ENCODE assay signal across 1 cellular context in the genomic region with DNA sequence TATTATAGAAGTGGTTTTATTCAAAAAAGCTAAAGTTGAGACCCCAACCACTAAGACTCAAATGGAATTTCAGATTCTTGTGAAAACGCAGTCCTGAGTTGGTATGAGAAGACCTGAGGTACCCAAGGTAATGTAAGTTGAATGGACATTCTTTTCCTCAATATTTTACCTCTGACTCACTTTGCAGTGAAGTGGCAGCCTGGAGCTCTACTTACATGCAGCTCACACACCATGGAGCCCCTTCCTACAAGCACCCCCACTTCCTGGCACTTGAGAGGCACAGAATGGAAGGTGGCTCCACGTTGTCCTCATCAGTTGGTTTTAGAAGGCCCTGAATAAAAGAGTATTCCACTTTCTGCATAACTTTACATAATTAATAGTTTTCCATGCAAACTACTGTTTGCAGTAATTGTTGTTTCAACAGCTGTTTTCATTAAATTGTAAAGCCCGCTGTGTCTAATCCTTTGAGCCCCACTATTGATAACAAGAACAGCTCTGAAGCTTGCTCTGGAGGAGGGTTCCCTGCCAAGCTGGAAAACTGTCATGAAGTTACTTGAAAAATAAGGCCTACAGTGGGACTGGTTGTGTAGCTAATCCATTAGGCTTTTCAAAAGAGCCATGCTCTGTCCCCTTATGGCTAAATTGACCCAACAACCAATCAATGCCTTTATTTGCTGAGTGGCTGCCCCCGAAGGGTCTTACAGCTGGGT.
TF ChIP-seq lines count a peak whose summit lies in the region.

No MANE protein-coding gene starts in this region.

TF ChIP-seq in GM23338, 12 proteins besides CTCF, POLR2A, EP300 and RAD21 (continued from another document):
- TF ChIP-seq, protein P1, sequence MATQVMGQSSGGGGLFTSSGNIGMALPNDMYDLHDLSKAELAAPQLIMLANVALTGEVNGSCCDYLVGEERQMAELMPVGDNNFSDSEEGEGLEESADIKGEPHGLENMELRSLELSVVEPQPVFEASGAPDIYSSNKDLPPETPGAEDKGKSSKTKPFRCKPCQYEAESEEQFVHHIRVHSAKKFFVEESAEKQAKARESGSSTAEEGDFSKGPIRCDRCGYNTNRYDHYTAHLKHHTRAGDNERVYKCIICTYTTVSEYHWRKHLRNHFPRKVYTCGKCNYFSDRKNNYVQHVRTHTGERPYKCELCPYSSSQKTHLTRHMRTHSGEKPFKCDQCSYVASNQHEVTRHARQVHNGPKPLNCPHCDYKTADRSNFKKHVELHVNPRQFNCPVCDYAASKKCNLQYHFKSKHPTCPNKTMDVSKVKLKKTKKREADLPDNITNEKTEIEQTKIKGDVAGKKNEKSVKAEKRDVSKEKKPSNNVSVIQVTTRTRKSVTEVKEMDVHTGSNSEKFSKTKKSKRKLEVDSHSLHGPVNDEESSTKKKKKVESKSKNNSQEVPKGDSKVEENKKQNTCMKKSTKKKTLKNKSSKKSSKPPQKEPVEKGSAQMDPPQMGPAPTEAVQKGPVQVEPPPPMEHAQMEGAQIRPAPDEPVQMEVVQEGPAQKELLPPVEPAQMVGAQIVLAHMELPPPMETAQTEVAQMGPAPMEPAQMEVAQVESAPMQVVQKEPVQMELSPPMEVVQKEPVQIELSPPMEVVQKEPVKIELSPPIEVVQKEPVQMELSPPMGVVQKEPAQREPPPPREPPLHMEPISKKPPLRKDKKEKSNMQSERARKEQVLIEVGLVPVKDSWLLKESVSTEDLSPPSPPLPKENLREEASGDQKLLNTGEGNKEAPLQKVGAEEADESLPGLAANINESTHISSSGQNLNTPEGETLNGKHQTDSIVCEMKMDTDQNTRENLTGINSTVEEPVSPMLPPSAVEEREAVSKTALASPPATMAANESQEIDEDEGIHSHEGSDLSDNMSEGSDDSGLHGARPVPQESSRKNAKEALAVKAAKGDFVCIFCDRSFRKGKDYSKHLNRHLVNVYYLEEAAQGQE (IDR thresholded peaks at IDR 0.05; ENCODE audit: unreplicated experiment) = no peak
- no peak for TF ChIP-seq ZNF114 (CRISPR knock-in tag; IDR thresholded peaks at IDR 0.05)
- TF ChIP-seq, protein P2, sequence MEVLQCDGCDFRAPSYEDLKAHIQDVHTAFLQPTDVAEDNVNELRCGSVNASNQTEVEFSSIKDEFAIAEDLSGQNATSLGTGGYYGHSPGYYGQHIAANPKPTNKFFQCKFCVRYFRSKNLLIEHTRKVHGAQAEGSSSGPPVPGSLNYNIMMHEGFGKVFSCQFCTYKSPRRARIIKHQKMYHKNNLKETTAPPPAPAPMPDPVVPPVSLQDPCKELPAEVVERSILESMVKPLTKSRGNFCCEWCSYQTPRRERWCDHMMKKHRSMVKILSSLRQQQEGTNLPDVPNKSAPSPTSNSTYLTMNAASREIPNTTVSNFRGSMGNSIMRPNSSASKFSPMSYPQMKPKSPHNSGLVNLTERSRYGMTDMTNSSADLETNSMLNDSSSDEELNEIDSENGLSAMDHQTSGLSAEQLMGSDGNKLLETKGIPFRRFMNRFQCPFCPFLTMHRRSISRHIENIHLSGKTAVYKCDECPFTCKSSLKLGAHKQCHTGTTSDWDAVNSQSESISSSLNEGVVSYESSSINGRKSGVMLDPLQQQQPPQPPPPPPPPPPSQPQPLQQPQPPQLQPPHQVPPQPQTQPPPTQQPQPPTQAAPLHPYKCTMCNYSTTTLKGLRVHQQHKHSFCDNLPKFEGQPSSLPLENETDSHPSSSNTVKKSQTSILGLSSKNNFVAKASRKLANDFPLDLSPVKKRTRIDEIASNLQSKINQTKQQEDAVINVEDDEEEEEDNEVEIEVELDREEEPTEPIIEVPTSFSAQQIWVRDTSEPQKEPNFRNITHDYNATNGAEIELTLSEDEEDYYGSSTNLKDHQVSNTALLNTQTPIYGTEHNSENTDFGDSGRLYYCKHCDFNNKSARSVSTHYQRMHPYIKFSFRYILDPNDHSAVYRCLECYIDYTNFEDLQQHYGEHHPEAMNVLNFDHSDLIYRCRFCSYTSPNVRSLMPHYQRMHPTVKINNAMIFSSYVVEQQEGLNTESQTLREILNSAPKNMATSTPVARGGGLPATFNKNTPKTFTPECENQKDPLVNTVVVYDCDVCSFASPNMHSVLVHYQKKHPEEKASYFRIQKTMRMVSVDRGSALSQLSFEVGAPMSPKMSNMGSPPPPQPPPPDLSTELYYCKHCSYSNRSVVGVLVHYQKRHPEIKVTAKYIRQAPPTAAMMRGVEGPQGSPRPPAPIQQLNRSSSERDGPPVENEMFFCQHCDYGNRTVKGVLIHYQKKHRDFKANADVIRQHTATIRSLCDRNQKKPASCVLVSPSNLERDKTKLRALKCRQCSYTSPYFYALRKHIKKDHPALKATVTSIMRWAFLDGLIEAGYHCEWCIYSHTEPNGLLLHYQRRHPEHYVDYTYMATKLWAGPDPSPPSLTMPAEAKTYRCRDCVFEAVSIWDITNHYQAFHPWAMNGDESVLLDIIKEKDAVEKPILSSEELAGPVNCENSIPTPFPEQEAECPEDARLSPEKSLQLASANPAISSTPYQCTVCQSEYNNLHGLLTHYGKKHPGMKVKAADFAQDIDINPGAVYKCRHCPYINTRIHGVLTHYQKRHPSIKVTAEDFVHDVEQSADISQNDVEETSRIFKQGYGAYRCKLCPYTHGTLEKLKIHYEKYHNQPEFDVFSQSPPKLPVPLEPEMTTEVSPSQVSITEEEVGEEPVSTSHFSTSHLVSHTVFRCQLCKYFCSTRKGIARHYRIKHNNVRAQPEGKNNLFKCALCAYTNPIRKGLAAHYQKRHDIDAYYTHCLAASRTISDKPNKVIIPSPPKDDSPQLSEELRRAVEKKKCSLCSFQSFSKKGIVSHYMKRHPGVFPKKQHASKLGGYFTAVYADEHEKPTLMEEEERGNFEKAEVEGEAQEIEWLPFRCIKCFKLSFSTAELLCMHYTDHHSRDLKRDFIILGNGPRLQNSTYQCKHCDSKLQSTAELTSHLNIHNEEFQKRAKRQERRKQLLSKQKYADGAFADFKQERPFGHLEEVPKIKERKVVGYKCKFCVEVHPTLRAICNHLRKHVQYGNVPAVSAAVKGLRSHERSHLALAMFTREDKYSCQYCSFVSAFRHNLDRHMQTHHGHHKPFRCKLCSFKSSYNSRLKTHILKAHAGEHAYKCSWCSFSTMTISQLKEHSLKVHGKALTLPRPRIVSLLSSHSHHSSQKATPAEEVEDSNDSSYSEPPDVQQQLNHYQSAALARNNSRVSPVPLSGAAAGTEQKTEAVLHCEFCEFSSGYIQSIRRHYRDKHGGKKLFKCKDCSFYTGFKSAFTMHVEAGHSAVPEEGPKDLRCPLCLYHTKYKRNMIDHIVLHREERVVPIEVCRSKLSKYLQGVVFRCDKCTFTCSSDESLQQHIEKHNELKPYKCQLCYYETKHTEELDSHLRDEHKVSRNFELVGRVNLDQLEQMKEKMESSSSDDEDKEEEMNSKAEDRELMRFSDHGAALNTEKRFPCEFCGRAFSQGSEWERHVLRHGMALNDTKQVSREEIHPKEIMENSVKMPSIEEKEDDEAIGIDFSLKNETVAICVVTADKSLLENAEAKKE (CRISPR knock-in tag; IDR thresholded peaks at IDR 0.05) = no peak
